In genomic region chr3:148958681-148959080, GRCh38 we compare ENCODE assay signal across 13 cellular contexts. TPM values are rescaled to one million over a fixed set of nuclear protein-coding genes. Genes with fewer than 3 reads are reported as not detected.
DNase-seq lines count a peak whose midpoint lies in the region; ATAC-seq and TF ChIP-seq lines count a peak whose summit lies in the region.
"Had no signal": no experiment of that assay in that cellular context is flagged by ENCODE, and none has a peak within 500 bp of the region (broad histone marks: within the 10 kb centered on the region; RNA-seq: fewer than 3 reads in every experiment).

No MANE protein-coding gene starts in this region.

- H3K27me3 Mint-ChIP-seq in CD14-positive monocyte (ENCODE audit: low read depth in 3 of 3): peaks cover 0 to 4% (median 4%) of the 10 kb centered on the region in 3 donors

- H3K4me3 Mint-ChIP-seq in CD14-positive monocyte: no peak overlapping the region
- H3K4me3 Mint-ChIP-seq: CD8-positive, alpha-beta T cell; H9 had no signal

- H3K36me3 ChIP-seq in tibial artery (no peaks in the 10 kb centered on the region), upper lobe of left lung (no peaks in the 10 kb centered on the region)
- H3K36me3 ChIP-seq: BLaER1 had no signal

- TF ChIP-seq EP300 in upper lobe of left lung (IDR thresholded peaks at IDR 0.05): no peak

- H3K4me3 ChIP-seq in tibial artery (no peak overlapping the region), upper lobe of left lung (no peak overlapping the region)
- H3K4me3 ChIP-seq: BLaER1 had no signal

- H3K27ac ChIP-seq in tibial artery: peak overlapping the region; percentile 92 to 96
- no peak overlapping the region for H3K27ac ChIP-seq in upper lobe of left lung
- H3K27ac ChIP-seq: BLaER1 had no signal

- peak; percentile 37 for ATAC-seq in left colon
- ATAC-seq in HG02981 (IDR thresholded peaks at IDR 0.05; ENCODE audit: unreplicated experiment): no peak
- no peak for ATAC-seq in upper lobe of left lung (ENCODE audit: low FRiP score in 2 of 2)
- ATAC-seq: CD8-positive, alpha-beta T cell had no signal

- H3K9me3 ChIP-seq in tibial artery (no peaks in the 10 kb centered on the region), upper lobe of left lung (no peaks in the 10 kb centered on the region)
- H3K9me3 ChIP-seq: BLaER1 had no signal

- intact Hi-C loops in left colon (cut with DNase I, micrococcal nuclease) (loop anchor here (5.0 to 10.0 kb wide), 3 partner anchors 156 to 314 kb away; no protein-coding TSS in a partner anchor), tibial artery (cut with DNase I; ENCODE audit: low total_unique reads) (loop anchor here (10.0 kb wide), 1 partner anchor 156 kb away; no protein-coding TSS in a partner anchor), CD14-positive monocyte (cut with micrococcal nuclease) (loop anchor here (10.0 kb wide), 1 partner anchor 316 kb away; no protein-coding TSS in a partner anchor)

- TF ChIP-seq CTCF in tibial artery (IDR thresholded peaks at IDR 0.05) (no peak), upper lobe of left lung (IDR thresholded peaks at IDR 0.05) (no peak), CD14-positive monocyte (IDR thresholded peaks at IDR 0.05) (no peak)

- H3K36me3 Mint-ChIP-seq in CD14-positive monocyte: no peaks in the 10 kb centered on the region
- H3K36me3 Mint-ChIP-seq: CD8-positive, alpha-beta T cell had no signal

- H3K27ac Mint-ChIP-seq in CD14-positive monocyte: no peak overlapping the region
- H3K27ac Mint-ChIP-seq: CD8-positive, alpha-beta T cell; H9 had no signal

- H3K4me1 ChIP-seq in tibial artery (peaks cover 0 to 23% (median 18%) of the 10 kb centered on the region in 4 donors), upper lobe of left lung (peaks cover 0 to 5% (median 2%) of the 10 kb centered on the region in 4 donors)
- H3K4me1 ChIP-seq: BLaER1 had no signal

- no peaks in the 10 kb centered on the region for H3K27me3 ChIP-seq in tibial artery
- H3K27me3 ChIP-seq in upper lobe of left lung: no peaks in the 10 kb centered on the region
- H3K27me3 ChIP-seq: BLaER1 had no signal

- H3K9me3 Mint-ChIP-seq in CD14-positive monocyte: no peaks in the 10 kb centered on the region
- H3K9me3 Mint-ChIP-seq: CD8-positive, alpha-beta T cell; H9 had no signal

- DNase-seq in NCI-H510A treated with DMSO at 0.1 percent for 48 hours (lab: John Stamatoyannopoulos, UW) (peak; percentile 13), NCI-H510A (lab: John Stamatoyannopoulos, UW) (no peak), amniotic epithelial cell (ENCODE audit: low read depth) (peak; percentile 34), left colon (no peak), tibial artery (no peak), upper lobe of left lung (no peak), CD14-positive monocyte (ENCODE audit: low spot score) (no peak)
- DNase-seq: 8988T; Calu3; CD8-positive, alpha-beta T cell; H9 had no signal

- TF ChIP-seq POLR2A in upper lobe of left lung (IDR thresholded peaks at IDR 0.05): no peak

- 49 to 58% methylated on average over 1 of the region's 1 CpG for WGBS in upper lobe of left lung, 2 donors

- peaks cover 13% of the 10 kb centered on the region for H3K4me1 Mint-ChIP-seq in CD14-positive monocyte

RNA-seq across cellular contexts. Expression of gene GYG1, which starts 32.7 kb away (rescaled TPM):
- total RNA-seq in left colon (10 to 100 TPM; 18.5 to 31.2 TPM), upper lobe of left lung (10 to 100 TPM; 10.5 to 48.6 (median 31.5) TPM)
- 100 to 1,000 TPM; 121 to 122 TPM for polyA plus RNA-seq in CD14-positive monocyte

Comparison
In these comparisons a context has a peak if more than half of its experiments do, and no peak if none do; other contexts are left out.
1. DNase-seq: peak in NCI-H510A treated with DMSO at 0.1 percent for 48 hours (single experiment) and amniotic epithelial cell (single experiment); none in NCI-H510A (single experiment), left colon (0 of 2), tibial artery (0 of 2), upper lobe of left lung (0 of 2) and CD14-positive monocyte (single experiment).
2. H3K27ac ChIP-seq: peak in tibial artery (2 of 2); none in upper lobe of left lung (0 of 4).